Comparison of ENCODE assay signal across 11 cellular contexts in genomic region chr3:95923496-95924210, GRCh38.
A peak's percentile ranks its signal among the peaks of the same experiment; 100 is the strongest.
DNase-seq lines count a peak whose midpoint lies in the region; ATAC-seq and TF ChIP-seq lines count a peak whose summit lies in the region.
"Had no signal": no experiment of that assay in that cellular context is flagged by ENCODE, and none has a peak within 500 bp of the region (broad histone marks: within the 10 kb centered on the region; RNA-seq: fewer than 3 reads in every experiment).

No MANE protein-coding gene starts in this region.

- H3K4me1 ChIP-seq in hepatocyte (ENCODE audit: insufficient read depth) (no peaks in the 10 kb centered on the region), suprapubic skin (peaks cover 11% of the 10 kb centered on the region)

- no peak overlapping the region for H3K4me3 ChIP-seq in hepatocyte
- no peak overlapping the region for H3K4me3 ChIP-seq in suprapubic skin
- H3K4me3 ChIP-seq: HAP-1 had no signal

- peak in 1 of 2 donors; percentile 19 for TF ChIP-seq POLR2A in suprapubic skin (IDR thresholded peaks at IDR 0.05)

- TF ChIP-seq CTCF in hepatocyte (IDR thresholded peaks at IDR 0.05; ENCODE audit: poor library complexity) (no peak), suprapubic skin (IDR thresholded peaks at IDR 0.05) (no peak)

- ATAC-seq in activated naive CD8-positive, alpha-beta T cell treated with anti-CD3 and anti-CD28 coated beads, Interleukin-2, amount 50 U/mL, for 24 hours = peak; percentile 54
- ATAC-seq in GM19463 (IDR thresholded peaks at IDR 0.05; ENCODE audit: unreplicated experiment) = no peak

- peak overlapping the region; percentile 86 for H3K27ac ChIP-seq in hepatocyte
- peak overlapping the region; percentile 73 for H3K27ac ChIP-seq in suprapubic skin
- H3K27ac ChIP-seq: neutrophil had no signal

- H3K4me1 Mint-ChIP-seq in activated T-cell treated with anti-CD3 and anti-CD28 coated beads, Interleukin-2, amount 50 U/mL, for 24 hours (ENCODE audit: low read depth) = peaks cover 8% of the 10 kb centered on the region
- H3K4me1 Mint-ChIP-seq in activated naive CD8-positive, alpha-beta T cell treated with anti-CD3 and anti-CD28 coated beads, Interleukin-2, amount 50 U/mL, for 24 hours = peaks cover 3% of the 10 kb centered on the region

- H3K9me3 Mint-ChIP-seq in activated T-cell treated with anti-CD3 and anti-CD28 coated beads, Interleukin-2, amount 50 U/mL, for 24 hours = peaks cover 13% of the 10 kb centered on the region
- H3K9me3 Mint-ChIP-seq in activated naive CD8-positive, alpha-beta T cell treated with anti-CD3 and anti-CD28 coated beads, Interleukin-2, amount 50 U/mL, for 24 hours = peaks cover 7% of the 10 kb centered on the region

- no peaks in the 10 kb centered on the region for H3K79me2 ChIP-seq in hepatocyte

- H3K36me3 ChIP-seq in hepatocyte (replicated peaks; ENCODE audit: insufficient read depth, low read depth) (no peaks in the 10 kb centered on the region), suprapubic skin (no peaks in the 10 kb centered on the region)
- H3K36me3 ChIP-seq: HAP-1, neutrophil had no signal

- H3K9me3 ChIP-seq in hepatocyte (ENCODE audit: low read depth) (no peaks in the 10 kb centered on the region), suprapubic skin (no peaks in the 10 kb centered on the region)
- H3K9me3 ChIP-seq: HAP-1, neutrophil had no signal

- no peak for TF ChIP-seq EP300 in suprapubic skin (IDR thresholded peaks at IDR 0.05)

- no peaks in the 10 kb centered on the region for H4K20me1 ChIP-seq in hepatocyte (ENCODE audit: insufficient read depth, poor library complexity, severe bottlenecking)

- H3K4me3 Mint-ChIP-seq in activated T-cell treated with anti-CD3 and anti-CD28 coated beads, Interleukin-2, amount 50 U/mL, for 24 hours = no peak overlapping the region
- H3K4me3 Mint-ChIP-seq in activated naive CD8-positive, alpha-beta T cell treated with anti-CD3 and anti-CD28 coated beads, Interleukin-2, amount 50 U/mL, for 24 hours = no peak overlapping the region
- H3K4me3 Mint-ChIP-seq: activated naive CD8-positive, alpha-beta T cell had no signal

- no peak overlapping the region for H3K27ac Mint-ChIP-seq in activated T-cell treated with anti-CD3 and anti-CD28 coated beads, Interleukin-2, amount 50 U/mL, for 24 hours
- no peak overlapping the region for H3K27ac Mint-ChIP-seq in activated naive CD8-positive, alpha-beta T cell treated with anti-CD3 and anti-CD28 coated beads, Interleukin-2, amount 50 U/mL, for 24 hours
- H3K27ac Mint-ChIP-seq: activated naive CD8-positive, alpha-beta T cell had no signal

- peak; percentile 5 for DNase-seq in activated T-cell treated with anti-CD3 and anti-CD28 coated beads for 48 hours (ENCODE audit: low read depth)
- DNase-seq in activated T-cell treated with anti-CD3 and anti-CD28 coated beads, Interleukin-2, amount 50 U/mL, for 24 hours = no peak
- DNase-seq in activated naive CD8-positive, alpha-beta T cell treated with anti-CD3 and anti-CD28 coated beads, Interleukin-2, amount 50 U/mL, for 24 hours = peak; percentile 11
- DNase-seq in hepatocyte (ENCODE audit: low spot score) = peak; percentile 75
- peak in 1 of 2 donors; percentile 73 for DNase-seq in suprapubic skin (ENCODE audit: low spot score in 2 of 2)
- no peak for DNase-seq in DMS153 (lab: John Stamatoyannopoulos, UW)
- no peak for DNase-seq in occipital lobe (lab: John Stamatoyannopoulos, UW)

- H3K27me3 ChIP-seq in hepatocyte (no peaks in the 10 kb centered on the region), suprapubic skin (no peaks in the 10 kb centered on the region)
- H3K27me3 ChIP-seq: neutrophil had no signal

- H3K4me2 ChIP-seq in hepatocyte = peak overlapping the region; percentile 38

- H3K27me3 Mint-ChIP-seq in activated T-cell treated with anti-CD3 and anti-CD28 coated beads, Interleukin-2, amount 50 U/mL, for 24 hours = no peaks in the 10 kb centered on the region
- H3K27me3 Mint-ChIP-seq in activated naive CD8-positive, alpha-beta T cell treated with anti-CD3 and anti-CD28 coated beads, Interleukin-2, amount 50 U/mL, for 24 hours = no peaks in the 10 kb centered on the region
- H3K27me3 Mint-ChIP-seq: activated naive CD8-positive, alpha-beta T cell had no signal

- no peaks in the 10 kb centered on the region for H3K36me3 Mint-ChIP-seq in activated T-cell treated with anti-CD3 and anti-CD28 coated beads, Interleukin-2, amount 50 U/mL, for 24 hours (ENCODE audit: low read depth)
- no peaks in the 10 kb centered on the region for H3K36me3 Mint-ChIP-seq in activated naive CD8-positive, alpha-beta T cell treated with anti-CD3 and anti-CD28 coated beads, Interleukin-2, amount 50 U/mL, for 24 hours (ENCODE audit: low read depth)
- H3K36me3 Mint-ChIP-seq: activated naive CD8-positive, alpha-beta T cell had no signal

- 71% methylated on average over 3 of the region's 3 CpGs for WGBS in hepatocyte (ENCODE audit: low lambda C conversion rate, missing lambda C conversion rate)
- 26% methylated on average over 3 of the region's 3 CpGs for WGBS in suprapubic skin

- H3K9me2 ChIP-seq in hepatocyte (replicated peaks; ENCODE audit: insufficient read depth) = no peaks in the 10 kb centered on the region

- H2AFZ ChIP-seq in hepatocyte = peak overlapping the region; percentile 38

Comparison
In these comparisons a context has a peak if more than half of its experiments do, and no peak if none do; other contexts are left out.
1. DNase-seq: peak in activated T-cell treated with anti-CD3 and anti-CD28 coated beads for 48 hours (single experiment), activated naive CD8-positive, alpha-beta T cell treated with anti-CD3 and anti-CD28 coated beads, Interleukin-2, amount 50 U/mL, for 24 hours (single experiment) and hepatocyte (single experiment); none in activated T-cell treated with anti-CD3 and anti-CD28 coated beads, Interleukin-2, amount 50 U/mL, for 24 hours (single experiment), DMS153 (single experiment) and occipital lobe (single experiment).